24 cellular contexts compared by ENCODE assay signal in genomic region chr2:19059076-19059475, GRCh38.
A peak's percentile ranks its signal among the peaks of the same experiment; 100 is the strongest.
DNase-seq lines count a peak whose midpoint lies in the region; ATAC-seq and TF ChIP-seq lines count a peak whose summit lies in the region.
"Had no signal": no experiment of that assay in that cellular context is flagged by ENCODE, and none has a peak within 500 bp of the region (broad histone marks: within the 10 kb centered on the region; RNA-seq: fewer than 3 reads in every experiment).

No MANE protein-coding gene starts in this region.

- H3K27ac Mint-ChIP-seq in activated CD4-positive, alpha-beta T cell treated with anti-CD3 and anti-CD28 coated beads, Interleukin-2, amount 10 ng/mL, durations not matched to agents 24 days and 14 days = no peak overlapping the region
- H3K27ac Mint-ChIP-seq in MCF 10A (ENCODE audit: low read depth, unreplicated experiment) = no peak overlapping the region
- H3K27ac Mint-ChIP-seq: activated CD8-positive, alpha-beta T cell treated with anti-CD3 and anti-CD28 coated beads, Interleukin-2, amount 10 ng/mL, durations not matched to agents 7 days and 5 days; HFFc6; T-helper 1 cell treated with Interleukin-12 subunit alpha and Interleukin-12 subunit beta and Interleukin-4 antibody, amounts not matched to agents 30 μg/mL and 1 μg/mL, for 36 hours had no signal

- no peaks in the 10 kb centered on the region for H3K36me3 ChIP-seq in upper lobe of right lung
- H3K36me3 ChIP-seq: BLaER1 treated with 17β-estradiol and CSF1 and Interleukin-3, amounts not matched to agents 10 nM and 100 nM; heart right ventricle; SJSA1; vagina had no signal

- H3K27ac ChIP-seq in upper lobe of right lung = no peak overlapping the region
- H3K27ac ChIP-seq: A549; BLaER1 treated with 17β-estradiol and CSF1 and Interleukin-3, amounts not matched to agents 10 nM and 100 nM; heart right ventricle; SJSA1; vagina had no signal

- peak; percentile 14 for DNase-seq in activated CD4-positive, alpha-beta T cell treated with anti-CD3 and anti-CD28 coated beads, Interleukin-2, amount 10 ng/mL, durations not matched to agents 24 days and 14 days
- no peak for DNase-seq in activated CD4-positive, alpha-beta T cell treated with anti-CD3 and anti-CD28 coated beads, Interleukin-2, amount 50 U/mL, for 1 hour
- DNase-seq in MCF 10A (ENCODE audit: unreplicated experiment) (peak; percentile 75), iPS-NIHi11 (ENCODE audit: low spot score) (peak; percentile 57), upper lobe of right lung (no peak), NCI-H146 treated with DMSO at 0.1 percent for 48 hours (lab: John Stamatoyannopoulos, UW; ENCODE audit: unreplicated experiment) (no peak), OCI-M1 (lab: John Stamatoyannopoulos, UW) (no peak)
- DNase-seq: activated CD8-positive, alpha-beta T cell treated with anti-CD3 and anti-CD28 coated beads, Interleukin-2, amount 10 ng/mL, durations not matched to agents 7 days and 5 days; activated naive CD4-positive, alpha-beta T cell treated with anti-CD3 and anti-CD28 coated beads, Interleukin-2, amount 50 U/mL, for 16 hours; activated T-cell treated with anti-CD3 and anti-CD28 coated beads, Interleukin-2, amount 50 U/mL, for 4 hours; heart right ventricle; HFFc6; Karpas-422; NCI-H1092 treated with DMSO at 0.1 percent for 48 hours; NCI-H510A treated with DMSO at 0.1 percent for 48 hours; small intestine; stimulated activated CD4-positive, alpha-beta T cell treated with anti-CD3 and anti-CD28 coated beads, Interleukin-2, amount 100 ng/mL, for 48 hours had no signal

- POLR2A ChIA-PET in MCF 10A (lab: Yijun Ruan, JAX) = interaction anchor here (1.0 to 1.5 kb wide), 3 partner anchors 14 to 289 kb away, joined by 3 to 4 read pairs (median 4); no protein-coding TSS in a partner anchor

- TF ChIP-seq CTCF in MCF 10A (IDR thresholded peaks at IDR 0.05; ENCODE audit: unreplicated experiment) (no peak), upper lobe of right lung (IDR thresholded peaks at IDR 0.05) (no peak)

- H3K9me3 Mint-ChIP-seq in activated CD4-positive, alpha-beta T cell treated with anti-CD3 and anti-CD28 coated beads, Interleukin-2, amount 10 ng/mL, durations not matched to agents 24 days and 14 days = no peaks in the 10 kb centered on the region
- H3K9me3 Mint-ChIP-seq in MCF 10A (ENCODE audit: unreplicated experiment) = peaks cover 12% of the 10 kb centered on the region
- H3K9me3 Mint-ChIP-seq: HFFc6; T-helper 1 cell treated with Interleukin-12 subunit alpha and Interleukin-12 subunit beta and Interleukin-4 antibody, amounts not matched to agents 30 μg/mL and 1 μg/mL, for 36 hours had no signal

- H3K36me3 Mint-ChIP-seq in activated CD4-positive, alpha-beta T cell treated with anti-CD3 and anti-CD28 coated beads, Interleukin-2, amount 10 ng/mL, durations not matched to agents 24 days and 14 days (ENCODE audit: low read depth) = no peaks in the 10 kb centered on the region
- H3K36me3 Mint-ChIP-seq in MCF 10A (ENCODE audit: insufficient read depth, unreplicated experiment) = no peaks in the 10 kb centered on the region

- CTCF ChIA-PET in MCF 10A (lab: Yijun Ruan, JAX) = no interaction called here

- H3K27me3 ChIP-seq in upper lobe of right lung = no peaks in the 10 kb centered on the region
- H3K27me3 ChIP-seq: BLaER1 treated with 17β-estradiol and CSF1 and Interleukin-3, amounts not matched to agents 10 nM and 100 nM; heart right ventricle; SJSA1; vagina had no signal

- no peak overlapping the region for H3K4me3 ChIP-seq in upper lobe of right lung
- H3K4me3 ChIP-seq: A549; BLaER1 treated with 17β-estradiol and CSF1 and Interleukin-3, amounts not matched to agents 10 nM and 100 nM; heart right ventricle; SJSA1; vagina had no signal

- BruUV-seq in MCF 10A (replicated peaks; lab: Mats Ljungman, UMichigan) = no TSS peak

- no peak overlapping the region for H3K4me3 Mint-ChIP-seq in activated CD4-positive, alpha-beta T cell treated with anti-CD3 and anti-CD28 coated beads, Interleukin-2, amount 10 ng/mL, durations not matched to agents 24 days and 14 days
- H3K4me3 Mint-ChIP-seq in MCF 10A (ENCODE audit: unreplicated experiment) = no peak overlapping the region
- H3K4me3 Mint-ChIP-seq: activated CD8-positive, alpha-beta T cell treated with anti-CD3 and anti-CD28 coated beads, Interleukin-2, amount 10 ng/mL, durations not matched to agents 7 days and 5 days; activated T-cell treated with anti-CD3 and anti-CD28 coated beads, Interleukin-2, amount 50 U/mL, for 4 hours; HFFc6; T-helper 1 cell treated with Interleukin-12 subunit alpha and Interleukin-12 subunit beta and Interleukin-4 antibody, amounts not matched to agents 30 μg/mL and 1 μg/mL, for 36 hours had no signal

- intact Hi-C loops in activated CD4-positive, alpha-beta T cell treated with anti-CD3 and anti-CD28 coated beads, Interleukin-2, amount 10 ng/mL, durations not matched to agents 24 days and 14 days (cut with micrococcal nuclease) = no loop called here
- intact Hi-C loops in MCF 10A (cut with micrococcal nuclease) = no loop called here
- intact Hi-C loops in upper lobe of right lung (cut with DNase I) = no loop called here

- H3K4me1 Mint-ChIP-seq in activated CD4-positive, alpha-beta T cell treated with anti-CD3 and anti-CD28 coated beads, Interleukin-2, amount 10 ng/mL, durations not matched to agents 24 days and 14 days = no peaks in the 10 kb centered on the region
- H3K4me1 Mint-ChIP-seq in MCF 10A (ENCODE audit: insufficient read depth, unreplicated experiment) = peaks cover 18% of the 10 kb centered on the region

- H3K27me3 Mint-ChIP-seq in activated CD4-positive, alpha-beta T cell treated with anti-CD3 and anti-CD28 coated beads, Interleukin-2, amount 10 ng/mL, durations not matched to agents 24 days and 14 days = no peaks in the 10 kb centered on the region
- H3K27me3 Mint-ChIP-seq in MCF 10A (ENCODE audit: insufficient read depth, unreplicated experiment) = no peaks in the 10 kb centered on the region

- ATAC-seq in upper lobe of right lung (peak; percentile 77), GM21423 (IDR thresholded peaks at IDR 0.05; ENCODE audit: unreplicated experiment) (no peak)
- ATAC-seq: A549; activated CD8-positive, alpha-beta T cell treated with anti-CD3 and anti-CD28 coated beads, Interleukin-2, amount 10 ng/mL, durations not matched to agents 7 days and 5 days; activated T-cell treated with anti-CD3 and anti-CD28 coated beads, Interleukin-2, amount 50 U/mL, for 4 hours; heart right ventricle; left lobe of liver had no signal

- no peaks in the 10 kb centered on the region for H3K9me3 ChIP-seq in upper lobe of right lung
- H3K9me3 ChIP-seq: A549, SJSA1, vagina had no signal

- no peaks in the 10 kb centered on the region for H3K4me1 ChIP-seq in upper lobe of right lung
- H3K4me1 ChIP-seq: BLaER1 treated with 17β-estradiol and CSF1 and Interleukin-3, amounts not matched to agents 10 nM and 100 nM; heart right ventricle; SJSA1; vagina had no signal

Comparison
In these comparisons a context has a peak if more than half of its experiments do, and no peak if none do; other contexts are left out.
1. DNase-seq: peak in activated CD4-positive, alpha-beta T cell treated with anti-CD3 and anti-CD28 coated beads, Interleukin-2, amount 10 ng/mL, durations not matched to agents 24 days and 14 days (single experiment), MCF 10A (single experiment) and iPS-NIHi11 (single experiment); none in activated CD4-positive, alpha-beta T cell treated with anti-CD3 and anti-CD28 coated beads, Interleukin-2, amount 50 U/mL, for 1 hour (single experiment), upper lobe of right lung (single experiment), NCI-H146 treated with DMSO at 0.1 percent for 48 hours (single experiment) and OCI-M1 (single experiment).